ENCODE assay signal across 1 cellular context in the genomic region with DNA sequence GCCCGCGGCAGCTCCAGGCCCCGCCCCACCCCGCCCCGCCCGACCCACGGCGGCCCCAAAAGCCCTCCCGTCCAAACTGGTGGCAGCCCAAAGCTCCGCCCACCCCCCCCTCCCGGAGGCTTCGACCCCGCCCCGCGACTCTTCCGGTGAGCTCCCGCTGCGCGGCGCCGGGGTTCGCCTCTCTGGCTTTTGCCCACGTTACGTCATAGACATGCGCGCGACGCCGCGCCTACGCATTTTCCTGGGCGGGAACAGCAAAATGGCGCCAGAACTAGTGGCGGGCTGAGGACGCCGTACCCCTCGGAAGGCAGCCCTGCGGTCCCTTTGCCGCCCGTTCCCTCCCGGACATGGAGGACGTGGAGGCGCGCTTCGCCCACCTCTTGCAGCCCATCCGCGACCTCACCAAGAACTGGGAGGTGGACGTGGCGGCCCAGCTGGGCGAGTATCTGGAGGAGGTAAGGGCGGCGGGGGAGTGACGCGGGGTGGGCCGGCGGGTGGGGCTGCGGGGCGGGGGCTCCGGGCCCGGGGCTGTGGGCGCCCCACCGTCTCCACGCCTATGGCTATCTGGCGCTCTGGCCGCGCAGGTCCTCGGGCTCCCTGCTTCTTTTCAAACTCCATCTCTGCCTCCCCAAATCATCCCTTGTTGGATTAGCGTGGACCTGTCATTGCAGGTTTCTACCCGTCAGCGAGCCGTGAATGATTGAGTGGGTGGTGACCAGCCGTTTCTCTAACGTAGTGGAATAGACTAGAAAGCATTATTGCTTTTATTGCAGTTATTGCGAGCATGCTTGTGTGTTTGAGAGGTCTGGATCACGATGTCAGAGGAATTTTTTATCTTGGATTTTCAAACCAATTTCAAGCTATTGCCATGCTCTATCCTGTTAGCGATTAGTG.
TF ChIP-seq lines count a peak whose summit lies in the region.

NCAPH2 (plus strand) TSS at position 234 of the 894 bp plus-strand sequence; CDS start at position 348, 114 bp downstream.

TF ChIP-seq in HepG2, 621 proteins besides CTCF, POLR2A, EP300 and RAD21 (continued from another document and continues in another):
- TF ChIP-seq ZBTB33 (CRISPR knock-in tag; IDR thresholded peaks at IDR 0.05) (peak; percentile 52), MAZ (IDR thresholded peaks at IDR 0.05; ENCODE audit: borderline replicate concordance, low read depth, low read length) (peak; percentile 77; the same call in 1 of the 2 replicates), MAZ (CRISPR knock-in tag; IDR thresholded peaks at IDR 0.05; ENCODE audit: low read depth) (peak; percentile 51), ZBTB8A (CRISPR knock-in tag; IDR thresholded peaks at IDR 0.05; ENCODE audit: borderline replicate concordance, low read depth) (no peak), ZNF709 (CRISPR knock-in tag; IDR thresholded peaks at IDR 0.05) (no peak), LRRFIP1 (CRISPR knock-in tag; conservative IDR thresholded peaks at IDR 0.05) (no peak), ZBTB46 (CRISPR knock-in tag; IDR thresholded peaks at IDR 0.05; ENCODE audit: borderline replicate concordance) (no peak), ZNF430 (CRISPR knock-in tag; IDR thresholded peaks at IDR 0.05) (peak; percentile 68; the same call in 1 of the 2 replicates), POLR2G (IDR thresholded peaks at IDR 0.05; ENCODE audit: low read depth, low read length) (peak; percentile 58), BRCA1 (CRISPR knock-in tag; IDR thresholded peaks at IDR 0.05) (0 out of 2 replicates have a peak, but pooled peaks have one; percentile 17), POLR2AphosphoS5 (IDR thresholded peaks at IDR 0.05; ENCODE audit: low read depth, low read length) (peak; percentile 73), TAF15 (IDR thresholded peaks at IDR 0.05; ENCODE audit: low read depth, low read length, poor library complexity, severe bottlenecking) (no peak), ARNTL (CRISPR knock-in tag; IDR thresholded peaks at IDR 0.05) (no peak), ZBTB42 (CRISPR knock-in tag; IDR thresholded peaks at IDR 0.05) (no peak), ZNF224 (CRISPR knock-in tag; IDR thresholded peaks at IDR 0.05) (no peak), REXO4 (CRISPR knock-in tag; IDR thresholded peaks at IDR 0.05; ENCODE audit: borderline replicate concordance) (no peak), JDP2 (CRISPR knock-in tag; IDR thresholded peaks at IDR 0.05; ENCODE audit: borderline replicate concordance) (no peak), FOXM1 (CRISPR knock-in tag; IDR thresholded peaks at IDR 0.05) (no peak), SP2 (CRISPR knock-in tag; IDR thresholded peaks at IDR 0.05) (peak; percentile 77), TFDP2 (CRISPR knock-in tag; IDR thresholded peaks at IDR 0.05) (peak; percentile 99), ZFY (CRISPR knock-in tag; IDR thresholded peaks at IDR 0.05) (no peak), ZNF207 (IDR thresholded peaks at IDR 0.05; ENCODE audit: borderline replicate concordance) (no peak), ZBTB44 (CRISPR knock-in tag; IDR thresholded peaks at IDR 0.05) (no peak), ZNF660 (CRISPR knock-in tag; IDR thresholded peaks at IDR 0.05; ENCODE audit: borderline replicate concordance, low read depth) (no peak), ZNF12 (CRISPR knock-in tag; IDR thresholded peaks at IDR 0.05) (no peak), CREB3 (CRISPR knock-in tag; IDR thresholded peaks at IDR 0.05) (no peak), MBNL3 (CRISPR knock-in tag; conservative IDR thresholded peaks at IDR 0.05) (no peak), ZNF597 (CRISPR knock-in tag; IDR thresholded peaks at IDR 0.05) (no peak), ZNF773 (CRISPR knock-in tag; IDR thresholded peaks at IDR 0.05; ENCODE audit: borderline replicate concordance) (no peak), MYC (CRISPR knock-in tag; IDR thresholded peaks at IDR 0.05; ENCODE audit: borderline replicate concordance) (peak; percentile 68; the same call in 1 of the 2 replicates), SCMH1 (CRISPR knock-in tag; IDR thresholded peaks at IDR 0.05; ENCODE audit: borderline replicate concordance) (no peak), PHB2 (IDR thresholded peaks at IDR 0.05; ENCODE audit: partially characterized antibody) (no peak)
- TF ChIP-seq, protein P1, sequence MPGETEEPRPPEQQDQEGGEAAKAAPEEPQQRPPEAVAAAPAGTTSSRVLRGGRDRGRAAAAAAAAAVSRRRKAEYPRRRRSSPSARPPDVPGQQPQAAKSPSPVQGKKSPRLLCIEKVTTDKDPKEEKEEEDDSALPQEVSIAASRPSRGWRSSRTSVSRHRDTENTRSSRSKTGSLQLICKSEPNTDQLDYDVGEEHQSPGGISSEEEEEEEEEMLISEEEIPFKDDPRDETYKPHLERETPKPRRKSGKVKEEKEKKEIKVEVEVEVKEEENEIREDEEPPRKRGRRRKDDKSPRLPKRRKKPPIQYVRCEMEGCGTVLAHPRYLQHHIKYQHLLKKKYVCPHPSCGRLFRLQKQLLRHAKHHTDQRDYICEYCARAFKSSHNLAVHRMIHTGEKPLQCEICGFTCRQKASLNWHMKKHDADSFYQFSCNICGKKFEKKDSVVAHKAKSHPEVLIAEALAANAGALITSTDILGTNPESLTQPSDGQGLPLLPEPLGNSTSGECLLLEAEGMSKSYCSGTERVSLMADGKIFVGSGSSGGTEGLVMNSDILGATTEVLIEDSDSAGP (CRISPR knock-in tag; IDR thresholded peaks at IDR 0.05; ENCODE audit: borderline replicate concordance) = no peak; the same call in 1 of the 2 replicates
- TF ChIP-seq, protein P2, sequence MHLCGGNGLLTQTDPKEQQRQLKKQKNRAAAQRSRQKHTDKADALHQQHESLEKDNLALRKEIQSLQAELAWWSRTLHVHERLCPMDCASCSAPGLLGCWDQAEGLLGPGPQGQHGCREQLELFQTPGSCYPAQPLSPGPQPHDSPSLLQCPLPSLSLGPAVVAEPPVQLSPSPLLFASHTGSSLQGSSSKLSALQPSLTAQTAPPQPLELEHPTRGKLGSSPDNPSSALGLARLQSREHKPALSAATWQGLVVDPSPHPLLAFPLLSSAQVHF (CRISPR knock-in tag; IDR thresholded peaks at IDR 0.05) = 0 out of 2 replicates have a peak, but pooled peaks have one; percentile 30
- TF ChIP-seq, protein P3, sequence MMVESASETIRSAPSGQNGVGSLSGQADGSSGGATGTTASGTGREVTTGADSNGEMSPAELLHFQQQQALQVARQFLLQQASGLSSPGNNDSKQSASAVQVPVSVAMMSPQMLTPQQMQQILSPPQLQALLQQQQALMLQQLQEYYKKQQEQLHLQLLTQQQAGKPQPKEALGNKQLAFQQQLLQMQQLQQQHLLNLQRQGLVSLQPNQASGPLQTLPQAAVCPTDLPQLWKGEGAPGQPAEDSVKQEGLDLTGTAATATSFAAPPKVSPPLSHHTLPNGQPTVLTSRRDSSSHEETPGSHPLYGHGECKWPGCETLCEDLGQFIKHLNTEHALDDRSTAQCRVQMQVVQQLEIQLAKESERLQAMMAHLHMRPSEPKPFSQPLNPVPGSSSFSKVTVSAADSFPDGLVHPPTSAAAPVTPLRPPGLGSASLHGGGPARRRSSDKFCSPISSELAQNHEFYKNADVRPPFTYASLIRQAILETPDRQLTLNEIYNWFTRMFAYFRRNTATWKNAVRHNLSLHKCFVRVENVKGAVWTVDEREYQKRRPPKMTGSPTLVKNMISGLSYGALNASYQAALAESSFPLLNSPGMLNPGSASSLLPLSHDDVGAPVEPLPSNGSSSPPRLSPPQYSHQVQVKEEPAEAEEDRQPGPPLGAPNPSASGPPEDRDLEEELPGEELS (CRISPR knock-in tag; IDR thresholded peaks at IDR 0.05) = 0 out of 2 replicates have a peak, but pooled peaks have one; percentile 41
- TF ChIP-seq, protein P4, sequence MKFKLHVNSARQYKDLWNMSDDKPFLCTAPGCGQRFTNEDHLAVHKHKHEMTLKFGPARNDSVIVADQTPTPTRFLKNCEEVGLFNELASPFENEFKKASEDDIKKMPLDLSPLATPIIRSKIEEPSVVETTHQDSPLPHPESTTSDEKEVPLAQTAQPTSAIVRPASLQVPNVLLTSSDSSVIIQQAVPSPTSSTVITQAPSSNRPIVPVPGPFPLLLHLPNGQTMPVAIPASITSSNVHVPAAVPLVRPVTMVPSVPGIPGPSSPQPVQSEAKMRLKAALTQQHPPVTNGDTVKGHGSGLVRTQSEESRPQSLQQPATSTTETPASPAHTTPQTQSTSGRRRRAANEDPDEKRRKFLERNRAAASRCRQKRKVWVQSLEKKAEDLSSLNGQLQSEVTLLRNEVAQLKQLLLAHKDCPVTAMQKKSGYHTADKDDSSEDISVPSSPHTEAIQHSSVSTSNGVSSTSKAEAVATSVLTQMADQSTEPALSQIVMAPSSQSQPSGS (CRISPR knock-in tag; IDR thresholded peaks at IDR 0.05) = peak; percentile 95
